Comparison of ENCODE assay signal across 10 cellular contexts in genomic region chr16:66525396-66526180, GRCh38. TPM values are rescaled to one million over a fixed set of nuclear protein-coding genes. Genes with fewer than 3 reads are reported as not detected.
DNase-seq lines count a peak whose midpoint lies in the region; ATAC-seq and TF ChIP-seq lines count a peak whose summit lies in the region.
"Had no signal": no experiment of that assay in that cellular context is flagged by ENCODE, and none has a peak within 500 bp of the region (broad histone marks: within the 10 kb centered on the region; RNA-seq: fewer than 3 reads in every experiment).

No MANE protein-coding gene starts in this region.

- ATAC-seq in natural killer cell (peak in 2 of 3 donors; percentile 35 to 69), HG03565 (IDR thresholded peaks at IDR 0.05; ENCODE audit: unreplicated experiment) (no peak), GM18519 (IDR thresholded peaks at IDR 0.05; ENCODE audit: low FRiP score, unreplicated experiment) (no peak)
- ATAC-seq: foreskin keratinocyte had no signal

- no peak for TF ChIP-seq CTCF in natural killer cell (IDR thresholded peaks at IDR 0.05)

- peak overlapping the region; percentile 91 to 99 for H3K27ac Mint-ChIP-seq in natural killer cell

- no peak overlapping the region for H3K4me3 ChIP-seq in BLaER1

- DNase-seq in amniotic stem cell (lab: John Stamatoyannopoulos, UW) (peak; percentile 41), natural killer cell (no peak), DMS53 (lab: John Stamatoyannopoulos, UW) (no peak), GM03348 (ENCODE audit: low spot score) (no peak)
- DNase-seq: DMS79, foreskin keratinocyte had no signal

- H3K9me3 ChIP-seq in BLaER1: no peaks in the 10 kb centered on the region
- no peaks in the 10 kb centered on the region for H3K9me3 ChIP-seq in KOPT-K1 (ENCODE audit: insufficient read depth, low read length, poor library complexity, severe bottlenecking)

- peak overlapping the region; percentile 61 for H3K4me3 Mint-ChIP-seq in natural killer cell

- peaks cover 83% of the 10 kb centered on the region for H3K4me1 ChIP-seq in BLaER1

- H3K36me3 Mint-ChIP-seq in natural killer cell: no peaks in the 10 kb centered on the region

- H3K4me2 ChIP-seq in BLaER1: peak overlapping the region; percentile 92

- no peaks in the 10 kb centered on the region for H3K9me3 Mint-ChIP-seq in natural killer cell

- peaks cover 21% of the 10 kb centered on the region; the same call in 1 of the 2 replicates for H3K36me3 ChIP-seq in BLaER1
- H3K36me3 ChIP-seq in KOPT-K1 (ENCODE audit: insufficient read depth, low read length): no peaks in the 10 kb centered on the region

- no peaks in the 10 kb centered on the region for H4K20me1 ChIP-seq in BLaER1

- no peaks in the 10 kb centered on the region for H3K27me3 Mint-ChIP-seq in natural killer cell (ENCODE audit: low read depth in 2 of 2)

- H3K27me3 ChIP-seq in BLaER1: no peaks in the 10 kb centered on the region
- H3K27me3 ChIP-seq: foreskin keratinocyte had no signal

- intact Hi-C loops in natural killer cell (cut with micrococcal nuclease): no loop called here

- H3K27ac ChIP-seq in BLaER1 (peak overlapping the region; percentile 92), KOPT-K1 (ENCODE audit: low read depth, low read length, poor library complexity, severe bottlenecking) (peak overlapping the region; percentile 76)
- H3K27ac ChIP-seq: foreskin keratinocyte had no signal

- peak overlapping the region; percentile 83; the same call in 1 of the 2 replicates for H3K9ac ChIP-seq in BLaER1

- peaks cover 52 to 57% of the 10 kb centered on the region in 2 donors for H3K4me1 Mint-ChIP-seq in natural killer cell

RNA-seq across cellular contexts. Expression of gene TK2, which starts 24.3 kb away (rescaled TPM):
- 10 to 100 TPM; 18.8 to 25.8 (median 25.1) TPM for total RNA-seq in natural killer cell

RNA-seq across cellular contexts. Expression of gene CKLF, which starts 26.8 kb away (rescaled TPM):
- total RNA-seq in natural killer cell: 10 to 100 TPM; 48.0 to 69.7 (median 54.6) TPM

RNA-seq across cellular contexts. Expression of gene CMTM1, which starts 40.7 kb away (rescaled TPM):
- 1 to 10 TPM; 4.4 to 8.5 (median 7.8) TPM for total RNA-seq in natural killer cell

RNA-seq across cellular contexts. Expression of gene CMTM2, which starts 53.7 kb away (rescaled TPM):
- 1 to 10 TPM in 1 of 3 donors, under 1 TPM in 2; 0.61 to 1.6 (median 0.82) TPM for total RNA-seq in natural killer cell
- total RNA-seq: foreskin keratinocyte had no signal

Comparison
In these comparisons a context has a peak if more than half of its experiments do, and no peak if none do; other contexts are left out.
1. ATAC-seq: peak in natural killer cell (2 of 3); none in HG03565 (single experiment) and GM18519 (single experiment).